9 cellular contexts compared by ENCODE assay signal in the genomic region with DNA sequence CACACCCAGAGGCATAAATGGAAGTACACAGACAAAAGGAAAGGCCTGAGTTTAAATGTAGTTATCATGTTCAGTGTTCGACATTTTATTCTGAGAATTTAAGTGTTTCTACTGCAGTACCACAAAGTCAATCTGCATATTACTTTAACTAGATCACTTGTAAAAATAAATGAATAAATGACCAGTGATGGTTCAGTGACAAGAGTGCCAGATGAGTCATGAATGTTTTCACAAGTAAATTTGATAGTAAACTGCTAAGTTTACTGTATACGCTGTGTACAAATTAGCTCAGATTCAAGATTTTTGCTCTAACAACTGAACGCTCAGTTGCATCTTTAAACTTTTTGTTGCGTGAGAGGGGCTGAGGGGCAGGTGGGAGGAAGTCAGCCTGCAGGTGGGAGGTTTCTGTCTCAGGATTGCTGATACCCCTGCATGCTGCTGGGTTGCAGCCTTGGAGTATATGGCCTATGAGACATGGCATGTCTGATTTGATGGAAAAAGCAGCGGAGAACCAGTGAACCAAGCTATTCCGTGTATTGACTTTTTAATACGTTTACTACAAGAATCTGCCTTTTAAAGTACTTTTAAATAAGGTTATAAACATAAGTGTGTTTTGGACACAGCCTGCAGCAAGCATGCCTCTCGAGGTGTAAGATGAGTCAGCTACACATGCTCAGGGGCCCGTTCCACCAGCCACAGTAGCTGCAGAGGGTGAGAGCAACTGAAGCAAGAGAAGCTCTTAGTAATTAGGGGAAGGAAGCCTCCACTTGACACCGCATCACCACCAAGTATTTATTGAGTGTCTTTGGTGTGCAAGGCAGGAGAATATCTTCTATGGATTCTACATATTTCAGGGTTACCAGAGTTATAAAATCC.
DNase-seq lines count a peak whose midpoint lies in the region; ATAC-seq and TF ChIP-seq lines count a peak whose summit lies in the region.
"Had no signal": no experiment of that assay in that cellular context is flagged by ENCODE, and none has a peak within 500 bp of the region (broad histone marks: within the 10 kb centered on the region; RNA-seq: fewer than 3 reads in every experiment).

No MANE protein-coding gene starts in this region.

- no peaks in the 10 kb centered on the region for H3K9me3 Mint-ChIP-seq in stimulated activated naive B cell treated with anti-CD40 and anti-IgM and Interleukin-4, amounts not matched to agents 10 μg/mL and 1 μg/mL and 100 μg/mL, for 72 hours

- H3K4me3 Mint-ChIP-seq in stimulated activated naive B cell treated with anti-CD40 and anti-IgM and Interleukin-4, amounts not matched to agents 10 μg/mL and 1 μg/mL and 100 μg/mL, for 72 hours: no peak overlapping the region

- H3K4me1 Mint-ChIP-seq in stimulated activated naive B cell treated with anti-CD40 and anti-IgM and Interleukin-4, amounts not matched to agents 10 μg/mL and 1 μg/mL and 100 μg/mL, for 72 hours: peaks cover 20 to 25% of the 10 kb centered on the region in 2 donors

- H3K27ac ChIP-seq in brain microvascular endothelial cell: no peak overlapping the region
- H3K27ac ChIP-seq: neutrophil had no signal

- DNase-seq in A172 (ENCODE audit: low spot score): peak; percentile 36
- DNase-seq in GM19240 (ENCODE audit: insufficient read length, low spot score): peak; percentile 11
- DNase-seq in brain microvascular endothelial cell: peak; percentile 56
- peak; percentile 29 for DNase-seq in stimulated activated naive B cell treated with anti-CD40 and anti-IgM and Interleukin-4, amounts not matched to agents 10 μg/mL and 1 μg/mL and 100 μg/mL, for 72 hours
- no peak for DNase-seq in NCI-H1694 treated with DMSO at 0.1 percent for 48 hours (lab: John Stamatoyannopoulos, UW)
- no peak for DNase-seq in central memory CD4-positive, alpha-beta T cell

- H3K36me3 Mint-ChIP-seq in stimulated activated naive B cell treated with anti-CD40 and anti-IgM and Interleukin-4, amounts not matched to agents 10 μg/mL and 1 μg/mL and 100 μg/mL, for 72 hours: no peaks in the 10 kb centered on the region

- H3K27ac Mint-ChIP-seq in stimulated activated naive B cell treated with anti-CD40 and anti-IgM and Interleukin-4, amounts not matched to agents 10 μg/mL and 1 μg/mL and 100 μg/mL, for 72 hours: peak overlapping the region; percentile 9

- H3K27me3 ChIP-seq in brain microvascular endothelial cell (replicated peaks): no peaks in the 10 kb centered on the region
- H3K27me3 ChIP-seq: neutrophil had no signal

- H3K4me3 ChIP-seq in brain microvascular endothelial cell (ENCODE audit: low read depth, low read length): no peak overlapping the region

- no peak for TF ChIP-seq CTCF in brain microvascular endothelial cell (IDR thresholded peaks at IDR 0.05; ENCODE audit: low read depth, low read length, missing control alignments)

- ATAC-seq in HG03354 (IDR thresholded peaks at IDR 0.05; ENCODE audit: poor library complexity, severe bottlenecking, unreplicated experiment) (peak; percentile 80), GM19397 (IDR thresholded peaks at IDR 0.05; ENCODE audit: unreplicated experiment) (no peak)
- peak; percentile 78 to 93 for ATAC-seq in stimulated activated naive B cell treated with anti-CD40 and anti-IgM and Interleukin-4, amounts not matched to agents 10 μg/mL and 1 μg/mL and 100 μg/mL, for 72 hours (replicated peaks)

- H3K36me3 ChIP-seq in brain microvascular endothelial cell (replicated peaks): no peaks in the 10 kb centered on the region
- H3K36me3 ChIP-seq: neutrophil had no signal

- in situ Hi-C loops in brain microvascular endothelial cell (cut with HindIII; ENCODE audit: low pct_ligation_motif_present, low sequenced_read_pairs): no loop called here

- no peaks in the 10 kb centered on the region for H3K27me3 Mint-ChIP-seq in stimulated activated naive B cell treated with anti-CD40 and anti-IgM and Interleukin-4, amounts not matched to agents 10 μg/mL and 1 μg/mL and 100 μg/mL, for 72 hours

Comparison
In these comparisons a context has a peak if more than half of its experiments do, and no peak if none do; other contexts are left out.
1. DNase-seq: peak in A172 (single experiment), GM19240 (single experiment), brain microvascular endothelial cell (single experiment) and stimulated activated naive B cell treated with anti-CD40 and anti-IgM and Interleukin-4, amounts not matched to agents 10 μg/mL and 1 μg/mL and 100 μg/mL, for 72 hours (single experiment); none in NCI-H1694 treated with DMSO at 0.1 percent for 48 hours (single experiment) and central memory CD4-positive, alpha-beta T cell (single experiment).